ENCODE assay signal across 9 cellular contexts in genomic region chr2:238127165-238128060, GRCh38. TPM values are rescaled to one million over a fixed set of nuclear protein-coding genes. Genes with fewer than 3 reads are reported as not detected.
DNase-seq lines count a peak whose midpoint lies in the region; TF ChIP-seq lines count a peak whose summit lies in the region.
"Had no signal": no experiment of that assay in that cellular context is flagged by ENCODE, and none has a peak within 500 bp of the region (broad histone marks: within the 10 kb centered on the region; RNA-seq: fewer than 3 reads in every experiment).

No MANE protein-coding gene starts in this region.

- H3K9me3 ChIP-seq in SJCRH30 (replicated peaks) (0 out of 2 replicates have a peak, but pooled peaks cover 4% of the 10 kb centered on the region), subcutaneous abdominal adipose tissue (ENCODE audit: control insufficient read depth in 5 of 5, low read length in 5 of 5) (no peaks in the 10 kb centered on the region), colonic mucosa (no peaks in the 10 kb centered on the region)

- H3K27ac ChIP-seq in SJCRH30 (no peak overlapping the region), subcutaneous abdominal adipose tissue (ENCODE audit: low read depth, low read length) (no peak overlapping the region), colonic mucosa (no peak overlapping the region)

- TF ChIP-seq CTCF in colonic mucosa (IDR thresholded peaks at IDR 0.05), result no peak

- peak; percentile 31 for DNase-seq in activated CD4-positive, alpha-beta T cell treated with anti-CD3 and anti-CD28 coated beads for 48 hours
- DNase-seq in activated CD4-positive, alpha-beta T cell treated with anti-CD3 and anti-CD28 coated beads for 1 hour, result no peak
- DNase-seq in SJCRH30, result peak; percentile 72 to 76
- peak; percentile 83 for DNase-seq in hepatic stellate cell (ENCODE audit: low spot score)
- no peak for DNase-seq in occipital lobe (lab: John Stamatoyannopoulos, UW)
- DNase-seq in colonic mucosa, result no peak
- DNase-seq in NCI-H345 treated with DMSO at 0.1 percent for 48 hours (lab: John Stamatoyannopoulos, UW; ENCODE audit: unreplicated experiment), result no peak
- DNase-seq: CD4-positive, CD25-positive, alpha-beta regulatory T cell had no signal

- intact Hi-C loops in colonic mucosa (cut with DNase I), result no loop called here

- H3K36me3 ChIP-seq in SJCRH30 (no peaks in the 10 kb centered on the region), subcutaneous abdominal adipose tissue (ENCODE audit: control insufficient read depth in 5 of 5, insufficient read depth in 5 of 5, low read length in 5 of 5) (no peaks in the 10 kb centered on the region), colonic mucosa (no peaks in the 10 kb centered on the region)

- no peak overlapping the region for H3K9ac ChIP-seq in subcutaneous abdominal adipose tissue (ENCODE audit: low read length in 5 of 5)
- H3K9ac ChIP-seq in colonic mucosa (ENCODE audit: low read depth in 2 of 2, low read length in 2 of 2), result no peak overlapping the region

- no peaks in the 10 kb centered on the region for H3K27me3 ChIP-seq in SJCRH30
- H3K27me3 ChIP-seq in subcutaneous abdominal adipose tissue (ENCODE audit: control insufficient read depth in 5 of 5, insufficient read depth in 4 of 5, low read length in 5 of 5), result peaks cover 0 to 5% (median 0%) of the 10 kb centered on the region in 5 donors
- H3K27me3 ChIP-seq in colonic mucosa, result no peaks in the 10 kb centered on the region

- H3K4me1 ChIP-seq in SJCRH30 (peaks cover 12% of the 10 kb centered on the region), subcutaneous abdominal adipose tissue (ENCODE audit: control insufficient read depth in 5 of 5, insufficient read depth in 5 of 5, low read length in 5 of 5) (peaks cover 0 to 14% (median 5%) of the 10 kb centered on the region in 5 donors), colonic mucosa (no peaks in the 10 kb centered on the region)

- H3K4me3 ChIP-seq in SJCRH30 (peak overlapping the region; percentile 44), subcutaneous abdominal adipose tissue (ENCODE audit: low read depth in 1 of 5, low read length in 5 of 5) (peak overlapping the region in 3 of 5 donors; percentile 12 to 43 (median 37)), colonic mucosa (no peak overlapping the region)

RNA-seq across cellular contexts. Expression of gene KLHL30, which starts 11.1 kb away (rescaled TPM):
- 3.9 and 4.1 TPM in 2 replicates for total RNA-seq in SJCRH30 (2014; rRNA removed; shearing (Covaris generic))
- 0.16 TPM for total RNA-seq in occipital lobe
- under 1 TPM; 0.07 to 0.13 TPM for total RNA-seq in colonic mucosa
- total RNA-seq: CD4-positive, CD25-positive, alpha-beta regulatory T cell had no signal

RNA-seq across cellular contexts. Expression of gene ESPNL, which starts 27.3 kb away (rescaled TPM):
- 2.6 and 3.1 TPM in 2 replicates for total RNA-seq in SJCRH30 (2014; rRNA removed; shearing (Covaris generic))
- total RNA-seq in occipital lobe, result 0.16 TPM
- total RNA-seq in colonic mucosa, result under 1 TPM; 0.08 to 0.12 TPM
- total RNA-seq: CD4-positive, CD25-positive, alpha-beta regulatory T cell had no signal

RNA-seq across cellular contexts. Expression of gene ERFE, which starts 31.4 kb away (rescaled TPM):
- total RNA-seq in SJCRH30 (2014; rRNA removed; shearing (Covaris generic)), result 10.4 and 10.5 TPM in 2 replicates
- total RNA-seq in occipital lobe (1.6 TPM), colonic mucosa (under 1 TPM in 1 of 2 donors, not detected in 1; 0.50 TPM)
- total RNA-seq: CD4-positive, CD25-positive, alpha-beta regulatory T cell had no signal

Comparison
In these comparisons a context has a peak if more than half of its experiments do, and no peak if none do; other contexts are left out.
1. DNase-seq: peak in activated CD4-positive, alpha-beta T cell treated with anti-CD3 and anti-CD28 coated beads for 48 hours (single experiment), SJCRH30 (2 of 2) and hepatic stellate cell (single experiment); none in activated CD4-positive, alpha-beta T cell treated with anti-CD3 and anti-CD28 coated beads for 1 hour (single experiment), occipital lobe (single experiment), colonic mucosa (single experiment) and NCI-H345 treated with DMSO at 0.1 percent for 48 hours (single experiment).